ENCODE assay signal across 20 cellular contexts in genomic region chr1:228219245-228219961, GRCh38. TPM values are rescaled to one million over a fixed set of nuclear protein-coding genes. Genes with fewer than 3 reads are reported as not detected.
DNase-seq lines count a peak whose midpoint lies in the region; ATAC-seq and TF ChIP-seq lines count a peak whose summit lies in the region.
"Had no signal": no experiment of that assay in that cellular context is flagged by ENCODE, and none has a peak within 500 bp of the region (broad histone marks: within the 10 kb centered on the region; RNA-seq: fewer than 3 reads in every experiment).

No MANE protein-coding gene starts in this region.

- H3K27ac ChIP-seq in colonic mucosa (no peak overlapping the region), osteoblast (ENCODE audit: low read depth, low read length) (no peak overlapping the region), skeletal muscle tissue (ENCODE audit: low read depth, low read length) (no peak overlapping the region), uterus (no peak overlapping the region)
- H3K27ac ChIP-seq in effector memory CD4-positive, alpha-beta T cell (ENCODE audit: insufficient read depth, low read length, poor library complexity, severe bottlenecking) = no peak overlapping the region
- H3K27ac ChIP-seq: KMS-11 had no signal

- TF ChIP-seq CTCF in activated CD8-positive, alpha-beta T cell treated with anti-CD3 and anti-CD28 coated beads for 36 hours (IDR thresholded peaks at IDR 0.05) = no peak
- TF ChIP-seq CTCF in colonic mucosa (IDR thresholded peaks at IDR 0.05) = no peak
- TF ChIP-seq CTCF in osteoblast (IDR thresholded peaks at IDR 0.05; ENCODE audit: extremely low read depth, low read depth, low read length) = no peak
- TF ChIP-seq CTCF in uterus (IDR thresholded peaks at IDR 0.05) = no peak

- H3K4me1 ChIP-seq in colonic mucosa (no peaks in the 10 kb centered on the region), osteoblast (ENCODE audit: insufficient read depth, low read length) (no peaks in the 10 kb centered on the region), skeletal muscle tissue (ENCODE audit: control insufficient read depth in 3 of 3, insufficient read depth in 3 of 3, low read length in 3 of 3) (peaks cover 85 to 97% (median 92%) of the 10 kb centered on the region in 3 donors), uterus (no peaks in the 10 kb centered on the region)
- no peaks in the 10 kb centered on the region for H3K4me1 ChIP-seq in effector memory CD4-positive, alpha-beta T cell (ENCODE audit: control insufficient read depth, insufficient read depth, low read length, poor library complexity, severe bottlenecking)

- no peak overlapping the region for H3K4me3 ChIP-seq in colonic mucosa
- no peak overlapping the region for H3K4me3 ChIP-seq in osteoblast (ENCODE audit: insufficient read depth, low read length)
- peak overlapping the region in 2 of 3 donors; percentile 25 to 29 for H3K4me3 ChIP-seq in skeletal muscle tissue (ENCODE audit: low read length in 3 of 3)
- H3K4me3 ChIP-seq in effector memory CD4-positive, alpha-beta T cell (ENCODE audit: insufficient read depth, low read depth, low read length, poor library complexity, severe bottlenecking) = no peak overlapping the region
- H3K4me3 ChIP-seq in uterus = no peak overlapping the region

- H3K27me3 ChIP-seq in colonic mucosa = no peaks in the 10 kb centered on the region
- no peaks in the 10 kb centered on the region for H3K27me3 ChIP-seq in osteoblast (ENCODE audit: insufficient read depth, low read length)
- no peaks in the 10 kb centered on the region for H3K27me3 ChIP-seq in skeletal muscle tissue (ENCODE audit: control insufficient read depth in 3 of 3, insufficient read depth in 3 of 3, low read length in 3 of 3)
- no peaks in the 10 kb centered on the region for H3K27me3 ChIP-seq in effector memory CD4-positive, alpha-beta T cell (replicated peaks; ENCODE audit: control insufficient read depth, insufficient read depth, low read length, poor library complexity, severe bottlenecking)
- H3K27me3 ChIP-seq in uterus = no peaks in the 10 kb centered on the region

- no peak overlapping the region for H3K27ac Mint-ChIP-seq in activated CD8-positive, alpha-beta T cell treated with anti-CD3 and anti-CD28 coated beads, Interleukin-2, amount 10 ng/mL, durations not matched to agents 7 days and 5 days
- no peak overlapping the region for H3K27ac Mint-ChIP-seq in activated CD8-positive, alpha-beta T cell treated with anti-CD3 and anti-CD28 coated beads for 36 hours
- H3K27ac Mint-ChIP-seq: CD4-positive, CD25-positive, alpha-beta regulatory T cell had no signal

- CTCF ChIA-PET in activated CD8-positive, alpha-beta T cell treated with anti-CD3 and anti-CD28 coated beads, Interleukin-2, amount 10 ng/mL, durations not matched to agents 7 days and 5 days (lab: Charles Lee) = no interaction called here
- CTCF ChIA-PET in activated CD8-positive, alpha-beta T cell treated with anti-CD3 and anti-CD28 coated beads for 36 hours (lab: Charles Lee) = no interaction called here

- H3K9ac ChIP-seq in colonic mucosa (ENCODE audit: low read depth in 2 of 2, low read length in 2 of 2) = no peak overlapping the region
- peak overlapping the region in 1 of 3 donors; percentile 51 for H3K9ac ChIP-seq in skeletal muscle tissue (ENCODE audit: low read depth in 1 of 3, low read length in 3 of 3)
- H3K9ac ChIP-seq: KMS-11, SK-N-SH had no signal

- no peak for TF ChIP-seq POLR2A in uterus (IDR thresholded peaks at IDR 0.05)

- H3K27me3 Mint-ChIP-seq in activated CD8-positive, alpha-beta T cell treated with anti-CD3 and anti-CD28 coated beads, Interleukin-2, amount 10 ng/mL, durations not matched to agents 7 days and 5 days (ENCODE audit: low read depth) = no peaks in the 10 kb centered on the region
- H3K27me3 Mint-ChIP-seq in activated CD8-positive, alpha-beta T cell treated with anti-CD3 and anti-CD28 coated beads for 36 hours = no peaks in the 10 kb centered on the region
- H3K27me3 Mint-ChIP-seq: CD4-positive, CD25-positive, alpha-beta regulatory T cell had no signal

- H3K9me3 ChIP-seq in colonic mucosa (no peaks in the 10 kb centered on the region), osteoblast (ENCODE audit: low read depth, low read length) (no peaks in the 10 kb centered on the region), skeletal muscle tissue (ENCODE audit: control insufficient read depth in 3 of 3, low read length in 3 of 3) (no peaks in the 10 kb centered on the region), uterus (peaks cover 0 to 3% of the 10 kb centered on the region in 2 donors)
- no peaks in the 10 kb centered on the region for H3K9me3 ChIP-seq in effector memory CD4-positive, alpha-beta T cell (ENCODE audit: control insufficient read depth, low read length)
- H3K9me3 ChIP-seq: SK-N-SH had no signal

- H3K4me1 Mint-ChIP-seq in activated CD8-positive, alpha-beta T cell treated with anti-CD3 and anti-CD28 coated beads, Interleukin-2, amount 10 ng/mL, durations not matched to agents 7 days and 5 days (ENCODE audit: low read depth) = no peaks in the 10 kb centered on the region
- peaks cover 3% of the 10 kb centered on the region for H3K4me1 Mint-ChIP-seq in activated CD8-positive, alpha-beta T cell treated with anti-CD3 and anti-CD28 coated beads for 36 hours (ENCODE audit: low read depth)

- no peak overlapping the region for H3K4me2 ChIP-seq in osteoblast (ENCODE audit: insufficient read depth, low read length)
- H3K4me2 ChIP-seq: KMS-11, SK-N-SH had no signal

- H3K36me3 ChIP-seq in colonic mucosa (no peaks in the 10 kb centered on the region), osteoblast (ENCODE audit: insufficient read depth, low read length) (no peaks in the 10 kb centered on the region), skeletal muscle tissue (ENCODE audit: control insufficient read depth in 3 of 3, insufficient read depth in 3 of 3, low read length in 3 of 3) (peaks cover 65 to 81% (median 73%) of the 10 kb centered on the region in 3 donors), uterus (no peaks in the 10 kb centered on the region)
- H3K36me3 ChIP-seq in effector memory CD4-positive, alpha-beta T cell (ENCODE audit: control insufficient read depth, insufficient read depth, low read length) = peaks cover 33% of the 10 kb centered on the region

- peak; percentile 14 for DNase-seq in activated CD8-positive, alpha-beta T cell treated with anti-CD3 and anti-CD28 coated beads, Interleukin-2, amount 10 ng/mL, durations not matched to agents 7 days and 5 days
- no peak for DNase-seq in activated CD8-positive, alpha-beta T cell treated with anti-CD3 and anti-CD28 coated beads for 36 hours
- DNase-seq in colonic mucosa (peak; percentile 5), osteoblast (ENCODE audit: insufficient read length, low spot score, missing footprints) (peak; percentile 21), SK-N-DZ (ENCODE audit: low spot score) (no peak), uterus (no peak)
- no peak for DNase-seq in effector memory CD4-positive, alpha-beta T cell
- DNase-seq: CD4-positive, CD25-positive, alpha-beta regulatory T cell; DMS153; DND-41; MM.1S; NCI-H2029; NCI-H446 treated with DMSO at 0.1 percent for 48 hours; NCI-H526; NCI-H82; RPMI8226; SIG-M5; SK-N-SH had no signal

- no peak for ATAC-seq in activated CD8-positive, alpha-beta T cell treated with anti-CD3 and anti-CD28 coated beads, Interleukin-2, amount 10 ng/mL, durations not matched to agents 7 days and 5 days
- no peak for ATAC-seq in activated CD8-positive, alpha-beta T cell treated with anti-CD3 and anti-CD28 coated beads for 36 hours

- no peaks in the 10 kb centered on the region for H3K9me3 Mint-ChIP-seq in activated CD8-positive, alpha-beta T cell treated with anti-CD3 and anti-CD28 coated beads, Interleukin-2, amount 10 ng/mL, durations not matched to agents 7 days and 5 days (ENCODE audit: insufficient read depth)
- peaks cover 7% of the 10 kb centered on the region for H3K9me3 Mint-ChIP-seq in activated CD8-positive, alpha-beta T cell treated with anti-CD3 and anti-CD28 coated beads for 36 hours
- H3K9me3 Mint-ChIP-seq: CD4-positive, CD25-positive, alpha-beta regulatory T cell had no signal

- H3K36me3 Mint-ChIP-seq in activated CD8-positive, alpha-beta T cell treated with anti-CD3 and anti-CD28 coated beads, Interleukin-2, amount 10 ng/mL, durations not matched to agents 7 days and 5 days (ENCODE audit: low read depth) = peaks cover 3% of the 10 kb centered on the region
- H3K36me3 Mint-ChIP-seq in activated CD8-positive, alpha-beta T cell treated with anti-CD3 and anti-CD28 coated beads for 36 hours (ENCODE audit: low read depth) = peaks cover 23% of the 10 kb centered on the region

- H4K20me1 ChIP-seq in osteoblast (ENCODE audit: insufficient read depth, low read length) = no peaks in the 10 kb centered on the region

- H3K79me2 ChIP-seq in osteoblast (ENCODE audit: insufficient read depth, low read length) = no peaks in the 10 kb centered on the region

- H2AFZ ChIP-seq in osteoblast (ENCODE audit: low read length) = no peak overlapping the region

- no peak overlapping the region for H3K4me3 Mint-ChIP-seq in activated CD8-positive, alpha-beta T cell treated with anti-CD3 and anti-CD28 coated beads, Interleukin-2, amount 10 ng/mL, durations not matched to agents 7 days and 5 days
- H3K4me3 Mint-ChIP-seq in activated CD8-positive, alpha-beta T cell treated with anti-CD3 and anti-CD28 coated beads for 36 hours = no peak overlapping the region
- H3K4me3 Mint-ChIP-seq: CD4-positive, CD25-positive, alpha-beta regulatory T cell had no signal

- POLR2A ChIA-PET in activated CD8-positive, alpha-beta T cell treated with anti-CD3 and anti-CD28 coated beads, Interleukin-2, amount 10 ng/mL, durations not matched to agents 7 days and 5 days (lab: Charles Lee) = no interaction called here
- POLR2A ChIA-PET in activated CD8-positive, alpha-beta T cell treated with anti-CD3 and anti-CD28 coated beads for 36 hours (lab: Charles Lee) = no interaction called here

- intact Hi-C loops in activated CD8-positive, alpha-beta T cell treated with anti-CD3 and anti-CD28 coated beads for 36 hours (cut with micrococcal nuclease) = no loop called here
- intact Hi-C loops in colonic mucosa (cut with DNase I) (loop anchor here (10.0 kb wide), 1 partner anchor 285 kb away; no protein-coding TSS in a partner anchor), uterus (cut with DNase I; ENCODE audit: low total_unique reads) (no loop called here)

RNA-seq across cellular contexts. Expression of gene OBSCN, which starts 11.6 kb away (rescaled TPM):
- 10 to 100 TPM; 12.3 to 14.4 TPM for total RNA-seq in activated CD8-positive, alpha-beta T cell treated with anti-CD3 and anti-CD28 coated beads, Interleukin-2, amount 10 ng/mL, durations not matched to agents 7 days and 5 days
- 10 to 100 TPM; 21.6 to 23.7 TPM for total RNA-seq in activated CD8-positive, alpha-beta T cell treated with anti-CD3 and anti-CD28 coated beads for 36 hours
- total RNA-seq in colonic mucosa = 1 to 10 TPM; 3.6 to 7.9 TPM
- 2.9 and 3.2 TPM in 2 replicates for total RNA-seq in osteoblast
- 460 TPM for total RNA-seq in skeletal muscle tissue
- polyA plus RNA-seq in SK-N-DZ (2014; cell fraction: cytosol; rRNA removed) = 6.6 and 8.7 TPM in 2 replicates
- polyA plus RNA-seq in SK-N-DZ (2014; cell fraction: nucleus; rRNA removed) = 28.2 and 34.2 TPM in 2 replicates
- total RNA-seq in uterus = 10 to 100 TPM in 2 of 4 donors, 1 to 10 TPM in 2; 5.9 to 53.2 (median 22.4) TPM

RNA-seq across cellular contexts. Expression of gene IBA57, which starts 53.8 kb away (rescaled TPM):
- total RNA-seq in activated CD8-positive, alpha-beta T cell treated with anti-CD3 and anti-CD28 coated beads, Interleukin-2, amount 10 ng/mL, durations not matched to agents 7 days and 5 days = 1 to 10 TPM; 7.5 to 8.9 TPM
- total RNA-seq in activated CD8-positive, alpha-beta T cell treated with anti-CD3 and anti-CD28 coated beads for 36 hours = 10 to 100 TPM in 1 of 2 experiments, 1 to 10 TPM in 1; 9.7 to 10.8 TPM
- total RNA-seq in colonic mucosa = 10 to 100 TPM; 11.0 to 16.9 TPM
- total RNA-seq in osteoblast = 4.4 and 4.7 TPM in 2 replicates
- total RNA-seq in skeletal muscle tissue = 3.1 TPM
- 4.7 and 4.8 TPM in 2 replicates for polyA plus RNA-seq in SK-N-DZ (2014; cell fraction: cytosol; rRNA removed)
- polyA plus RNA-seq in SK-N-DZ (2014; cell fraction: nucleus; rRNA removed) = 2.9 and 5.6 TPM in 2 replicates
- total RNA-seq in uterus = 10 to 100 TPM in 2 of 4 donors, 1 to 10 TPM in 2; 3.3 to 13.5 (median 7.5) TPM

Comparison
In these comparisons a context has a peak if more than half of its experiments do, and no peak if none do; other contexts are left out.
1. DNase-seq: peak in activated CD8-positive, alpha-beta T cell treated with anti-CD3 and anti-CD28 coated beads, Interleukin-2, amount 10 ng/mL, durations not matched to agents 7 days and 5 days (single experiment), colonic mucosa (single experiment) and osteoblast (single experiment); none in activated CD8-positive, alpha-beta T cell treated with anti-CD3 and anti-CD28 coated beads for 36 hours (single experiment), effector memory CD4-positive, alpha-beta T cell (0 of 3), SK-N-DZ (single experiment) and uterus (0 of 2).
2. H3K4me3 ChIP-seq: peak in skeletal muscle tissue (2 of 3); none in colonic mucosa (single experiment), osteoblast (single experiment), effector memory CD4-positive, alpha-beta T cell (single experiment) and uterus (0 of 2).